Comparison of ENCODE assay signal across 19 cellular contexts in genomic region chr6:132194529-132194928, GRCh38.
DNase-seq lines count a peak whose midpoint lies in the region; ATAC-seq and TF ChIP-seq lines count a peak whose summit lies in the region.
"Had no signal": no experiment of that assay in that cellular context is flagged by ENCODE, and none has a peak within 500 bp of the region (broad histone marks: within the 10 kb centered on the region; RNA-seq: fewer than 3 reads in every experiment).

No MANE protein-coding gene starts in this region.

- intact Hi-C loops in ovary (cut with DNase I): no loop called here
- intact Hi-C loops in testis (cut with DNase I; ENCODE audit: low total_unique reads): no loop called here

- no peaks in the 10 kb centered on the region for H3K4me1 ChIP-seq in ovary (ENCODE audit: insufficient read depth)
- H3K4me1 ChIP-seq in testis: no peaks in the 10 kb centered on the region
- H3K4me1 ChIP-seq: BE2C had no signal

- H3K27ac ChIP-seq in ovary (no peak overlapping the region), testis (no peak overlapping the region)

- ATAC-seq in GM18511 (IDR thresholded peaks at IDR 0.05; ENCODE audit: unreplicated experiment) (peak; percentile 38), GM19372 (IDR thresholded peaks at IDR 0.05; ENCODE audit: low read depth, unreplicated experiment) (peak; percentile 49), HG03159 (IDR thresholded peaks at IDR 0.05; ENCODE audit: unreplicated experiment) (peak; percentile 43)

- no peak for TF ChIP-seq EP300 in ovary (IDR thresholded peaks at IDR 0.05)

- TF ChIP-seq CTCF in ovary (IDR thresholded peaks at IDR 0.05) (no peak), testis (IDR thresholded peaks at IDR 0.05) (no peak)

- H3K9me3 ChIP-seq in ovary (no peaks in the 10 kb centered on the region), testis (no peaks in the 10 kb centered on the region)
- H3K9me3 ChIP-seq: BE2C, HAP-1 had no signal

- H3K4me3 ChIP-seq in ovary (no peak overlapping the region), testis (no peak overlapping the region)
- H3K4me3 ChIP-seq: HAP-1 had no signal

- H3K27me3 ChIP-seq in ovary (no peaks in the 10 kb centered on the region), testis (no peaks in the 10 kb centered on the region)
- H3K27me3 ChIP-seq: BE2C had no signal

- no peak for TF ChIP-seq POLR2A in ovary (IDR thresholded peaks at IDR 0.05)
- TF ChIP-seq POLR2A in testis (IDR thresholded peaks at IDR 0.05): no peak

- 87 to 91% (median 89%) methylated on average over 3 of the region's 3 CpGs for WGBS in ovary, 3 donors
- 86 to 92% methylated on average over 3 of the region's 3 CpGs for WGBS in testis, 2 donors

- H3K36me3 ChIP-seq in ovary (no peaks in the 10 kb centered on the region), testis (ENCODE audit: low read depth, missing control alignments) (no peaks in the 10 kb centered on the region)
- H3K36me3 ChIP-seq: BE2C, HAP-1 had no signal

- DNase-seq in RPMI8226 (peak; percentile 4), ovary (no peak), DMS153 (lab: John Stamatoyannopoulos, UW) (no peak), testis (no peak)
- DNase-seq in activated naive CD4-positive, alpha-beta T cell treated with Interleukin-2 at 50 U/mL for 16 hours: no peak
- DNase-seq: ACHN; BE2C; C1 segment of cervical spinal cord; CD4-positive, CD25-positive, alpha-beta regulatory T cell; CD8-positive, alpha-beta memory T cell; COR-L47; DMS 273 treated with DMSO at 0.1 percent for 48 hours; DND-41; EL; KG1 had no signal
